In genomic region chr5:84253946-84254345, GRCh38 we compare ENCODE assay signal across 21 cellular contexts.
DNase-seq lines count a peak whose midpoint lies in the region; ATAC-seq and TF ChIP-seq lines count a peak whose summit lies in the region.
"Had no signal": no experiment of that assay in that cellular context is flagged by ENCODE, and none has a peak within 500 bp of the region (broad histone marks: within the 10 kb centered on the region; RNA-seq: fewer than 3 reads in every experiment).

No MANE protein-coding gene starts in this region.

- 88 to 97% methylated on average over 1 of the region's 1 CpG for WGBS in aorta, 2 donors

- H3K27ac ChIP-seq in aorta (ENCODE audit: low read depth in 1 of 2, low read length in 2 of 2): no peak overlapping the region
- H3K27ac ChIP-seq: 22Rv1; BLaER1 treated with 17β-estradiol and CSF1 and Interleukin-3, amounts not matched to agents 10 nM and 100 nM had no signal

- DNase-seq in DMS 273 (lab: John Stamatoyannopoulos, UW; ENCODE audit: unreplicated experiment): peak; percentile 30
- DNase-seq in DMS 273 treated with DMSO at 0.1 percent for 48 hours (lab: John Stamatoyannopoulos, UW): no peak
- peak; percentile 67 for DNase-seq in cerebellar cortex (ENCODE audit: low spot score)
- DNase-seq in osteocyte (ENCODE audit: extremely low spot score, unreplicated experiment): no peak
- DNase-seq in aorta: no peak
- no peak for DNase-seq in activated CD4-positive, CD25-positive, alpha-beta regulatory T cell treated with anti-CD3 and anti-CD28 coated beads, Interleukin-2, amount 50 U/mL, for 72 hours
- DNase-seq: AML-193; BE2C; Calu3; CD4-positive, alpha-beta T cell; CD8-positive, alpha-beta memory T cell; COR-L47; DMS79; EL; GF-D8; H9; HFFc6 had no signal

- peaks cover 36% of the 10 kb centered on the region for H3K4me1 Mint-ChIP-seq in osteocyte (ENCODE audit: unreplicated experiment)
- H3K4me1 Mint-ChIP-seq: CD14-positive monocyte; CD8-positive, alpha-beta memory T cell had no signal

- no peak overlapping the region for H3K4me3 ChIP-seq in aorta (ENCODE audit: low read length in 2 of 2)
- H3K4me3 ChIP-seq: BLaER1 treated with 17β-estradiol and CSF1 and Interleukin-3, amounts not matched to agents 10 nM and 100 nM; GM23338 had no signal

- H3K36me3 Mint-ChIP-seq in osteocyte (ENCODE audit: unreplicated experiment): peaks cover 9% of the 10 kb centered on the region
- H3K36me3 Mint-ChIP-seq: CD14-positive monocyte; CD8-positive, alpha-beta memory T cell had no signal

- H3K4me3 Mint-ChIP-seq in osteocyte (ENCODE audit: unreplicated experiment): no peak overlapping the region
- H3K4me3 Mint-ChIP-seq: CD14-positive monocyte; CD4-positive, alpha-beta T cell; CD8-positive, alpha-beta memory T cell; GM23338; H9; HFFc6 had no signal

- no peak for ATAC-seq in aorta (ENCODE audit: low FRiP score)
- ATAC-seq: GM23338 had no signal

- no peaks in the 10 kb centered on the region for H3K27me3 ChIP-seq in aorta (ENCODE audit: control insufficient read depth in 1 of 2, insufficient read depth in 2 of 2, low read length in 1 of 2)
- H3K27me3 ChIP-seq: BE2C; BLaER1 treated with 17β-estradiol and CSF1 and Interleukin-3, amounts not matched to agents 10 nM and 100 nM had no signal

- no peaks in the 10 kb centered on the region for H3K9me3 ChIP-seq in aorta (ENCODE audit: control insufficient read depth, low read length)
- H3K9me3 ChIP-seq: BE2C; BLaER1 treated with 17β-estradiol and CSF1 and Interleukin-3, amounts not matched to agents 10 nM and 100 nM had no signal

- TF ChIP-seq CTCF in osteocyte (IDR thresholded peaks at IDR 0.05): no peak

- peak overlapping the region; percentile 9 for H3K27ac Mint-ChIP-seq in osteocyte (ENCODE audit: unreplicated experiment)
- H3K27ac Mint-ChIP-seq: CD14-positive monocyte; CD4-positive, alpha-beta T cell; CD8-positive, alpha-beta memory T cell; GM23338; H9; HFFc6 had no signal

- no peaks in the 10 kb centered on the region for H3K36me3 ChIP-seq in aorta (ENCODE audit: control insufficient read depth in 1 of 2, insufficient read depth in 2 of 2, low read length in 1 of 2)
- H3K36me3 ChIP-seq: BE2C; BLaER1 treated with 17β-estradiol and CSF1 and Interleukin-3, amounts not matched to agents 10 nM and 100 nM had no signal

- H3K4me1 ChIP-seq in aorta (ENCODE audit: control insufficient read depth in 1 of 2, insufficient read depth in 2 of 2, low read length in 2 of 2): no peaks in the 10 kb centered on the region

- intact Hi-C loops in aorta (cut with DNase I): loop anchor here in 1 of 2 donors (10.0 kb wide), 2 partner anchors 329 to 529 kb away; partner anchors contain the start of gene HAPLN1

- no peaks in the 10 kb centered on the region for H3K27me3 Mint-ChIP-seq in osteocyte (ENCODE audit: unreplicated experiment)
- H3K27me3 Mint-ChIP-seq: CD4-positive, alpha-beta T cell; CD8-positive, alpha-beta memory T cell had no signal

- H3K9me3 Mint-ChIP-seq in osteocyte (ENCODE audit: unreplicated experiment): no peaks in the 10 kb centered on the region
- H3K9me3 Mint-ChIP-seq: CD14-positive monocyte; CD4-positive, alpha-beta T cell; GM23338; H9 had no signal

Comparison
In these comparisons a context has a peak if more than half of its experiments do, and no peak if none do; other contexts are left out.
1. DNase-seq: peak in DMS 273 (single experiment) and cerebellar cortex (single experiment); none in DMS 273 treated with DMSO at 0.1 percent for 48 hours (single experiment), osteocyte (single experiment), aorta (0 of 2) and activated CD4-positive, CD25-positive, alpha-beta regulatory T cell treated with anti-CD3 and anti-CD28 coated beads, Interleukin-2, amount 50 U/mL, for 72 hours (single experiment).